ENCODE assay signal across 8 cellular contexts in genomic region chr7:154927624-154928125, GRCh38.
A peak's percentile ranks its signal among the peaks of the same experiment; 100 is the strongest.
DNase-seq lines count a peak whose midpoint lies in the region; ATAC-seq and TF ChIP-seq lines count a peak whose summit lies in the region.

No MANE protein-coding gene starts in this region.

- H2AFZ ChIP-seq in ACC112 (ENCODE audit: low read length, unreplicated experiment), result peak overlapping the region; percentile 94

- POLR2A ChIA-PET in activated B cell treated with CpG ODN at 0.5 μM for 24 hours (lab: Charles Lee), result interaction anchor here (0.7 to 2.4 kb wide), 10 partner anchors 12 to 716 kb away, joined by 3 to 22 read pairs (median 4); partner anchors contain the start of genes INSIG1, PAXIP1 and RBM33

- H3K27ac ChIP-seq in ACC112 (ENCODE audit: low read depth, low read length), result peak overlapping the region; percentile 70

- ATAC-seq in GM18520 (IDR thresholded peaks at IDR 0.05; ENCODE audit: unreplicated experiment), result peak; percentile 29
- ATAC-seq in HG03135 (IDR thresholded peaks at IDR 0.05; ENCODE audit: unreplicated experiment), result peak; percentile 51
- peak; percentile 59 for ATAC-seq in activated B cell treated with CpG ODN at 0.5 μM for 24 hours (ENCODE audit: low read depth)

- no peaks in the 10 kb centered on the region for H3K36me3 ChIP-seq in ACC112 (ENCODE audit: insufficient read depth, low read length)

- H3K27me3 Mint-ChIP-seq in activated B cell treated with CpG ODN at 0.5 μM for 24 hours, result no peaks in the 10 kb centered on the region

- no peaks in the 10 kb centered on the region for H3K4me1 ChIP-seq in ACC112 (ENCODE audit: control insufficient read depth, insufficient read depth, low read length, unreplicated experiment)

- TF ChIP-seq CTCF in activated B cell treated with CpG ODN at 0.5 μM for 24 hours (IDR thresholded peaks at IDR 0.05), result peak; percentile 22

- CTCF ChIA-PET in activated B cell treated with CpG ODN at 0.5 μM for 24 hours (lab: Charles Lee), result interaction anchor here (0.6 to 3.8 kb wide), 38 partner anchors 10 to 1966 kb away, joined by 3 to 34 read pairs (median 4); partner anchors contain the start of genes INSIG1 and PAXIP1

- H3K4me3 Mint-ChIP-seq in activated B cell treated with CpG ODN at 0.5 μM for 24 hours, result peak overlapping the region; percentile 96

- peaks cover 2% of the 10 kb centered on the region; the same call in 1 of the 2 replicates for H3K27me3 ChIP-seq in ACC112 (ENCODE audit: insufficient read depth, low read length)

- intact Hi-C loops in activated B cell treated with CpG ODN at 0.5 μM for 24 hours (cut with micrococcal nuclease), result loop anchor here (1.0 to 10.0 kb wide), 14 partner anchors 26 to 1545 kb away; partner anchors contain the start of genes INSIG1, PAXIP1 and RBM33

- no peaks in the 10 kb centered on the region for H3K79me2 ChIP-seq in ACC112 (ENCODE audit: control insufficient read depth, insufficient read depth, low read length, unreplicated experiment)

- peak overlapping the region; percentile 99 for H3K27ac Mint-ChIP-seq in activated B cell treated with CpG ODN at 0.5 μM for 24 hours

- peaks cover 2% of the 10 kb centered on the region for H3K9me3 Mint-ChIP-seq in activated B cell treated with CpG ODN at 0.5 μM for 24 hours

- H3K4me1 Mint-ChIP-seq in activated B cell treated with CpG ODN at 0.5 μM for 24 hours, result peaks cover 28% of the 10 kb centered on the region

- H3K36me3 Mint-ChIP-seq in activated B cell treated with CpG ODN at 0.5 μM for 24 hours (ENCODE audit: low read depth), result peaks cover 20% of the 10 kb centered on the region

- peak; percentile 76 for DNase-seq in NCI-H2227 (lab: John Stamatoyannopoulos, UW; ENCODE audit: unreplicated experiment)
- DNase-seq in activated B cell treated with CpG ODN at 0.5 μM for 24 hours, result peak; percentile 32
- peak; percentile 74 for DNase-seq in central memory CD4-positive, alpha-beta T cell
- DNase-seq in kidney glomerular epithelial cell (lab: John Stamatoyannopoulos, UW), result peak; percentile 66
- DNase-seq in stimulated activated CD4-positive, alpha-beta T cell treated with anti-CD3 and anti-CD28 coated beads, Interleukin-1b, Interleukin-23, amount 100 ng/mL, for 4 hours (ENCODE audit: low read depth in 2 of 2), result peak; percentile 53 to 65

- peak overlapping the region; percentile 89 for H3K4me3 ChIP-seq in ACC112 (ENCODE audit: low read depth, low read length)

Comparison
In these comparisons a context has a peak if more than half of its experiments do, and no peak if none do; other contexts are left out.
1. Peak in every context shown above with its lines: DNase-seq, ATAC-seq, H3K4me3 ChIP-seq and H3K27ac ChIP-seq.